Comparison of ENCODE assay signal across 1 cellular context in genomic region chr22:17671501-17672092, GRCh38.
TF ChIP-seq lines count a peak whose summit lies in the region.
"Not testable (repeated sequence)": the region's sequence is repeated elsewhere in the genome, so short reads cannot be mapped to it uniquely, and the experiment has no call there.

No MANE protein-coding gene starts in this region.

TF ChIP-seq in K562, 482 proteins besides CTCF, POLR2A, EP300 and RAD21:
- TF ChIP-seq DMBX1 (CRISPR knock-in tag; IDR thresholded peaks at IDR 0.05; ENCODE audit: borderline replicate concordance) (0 out of 2 replicates have a peak, but pooled peaks have one; percentile 6), ZNF589 (CRISPR knock-in tag; IDR thresholded peaks at IDR 0.05; ENCODE audit: low read depth) (0 out of 2 replicates have a peak, but pooled peaks have one; percentile 15), NR2C1 (tag; IDR thresholded peaks at IDR 0.05) (0 out of 2 replicates have a peak, but pooled peaks have one; percentile 15)
- not testable (repeated sequence) for TF ChIP-seq NR2C1 (IDR thresholded peaks at IDR 0.05)
